8 cellular contexts compared by ENCODE assay signal in genomic region chr16:78383118-78383517, GRCh38.
"Had no signal": no experiment of that assay in that cellular context is flagged by ENCODE, and none has a peak within 500 bp of the region (broad histone marks: within the 10 kb centered on the region; RNA-seq: fewer than 3 reads in every experiment).

No MANE protein-coding gene starts in this region.

- H3K27ac ChIP-seq: HL-60, KMS-11 had no signal

- H3K4me3 Mint-ChIP-seq: IgD-negative memory B cell had no signal

- FAIRE-seq: HTR-8/SVneo, K562 had no signal

- H3K4me2 ChIP-seq: KMS-11 had no signal

- H3K4me1 Mint-ChIP-seq: IgD-negative memory B cell had no signal

- H3K27me3 Mint-ChIP-seq: IgD-negative memory B cell had no signal

- H3K4me3 ChIP-seq: K562 had no signal

- ATAC-seq: K562 had no signal

- H3K27ac Mint-ChIP-seq: IgD-negative memory B cell had no signal

- DNase-seq: IMR-90, KBM-7, KG1 had no signal

- H3K9ac ChIP-seq: KMS-11 had no signal
